In the genomic region with DNA sequence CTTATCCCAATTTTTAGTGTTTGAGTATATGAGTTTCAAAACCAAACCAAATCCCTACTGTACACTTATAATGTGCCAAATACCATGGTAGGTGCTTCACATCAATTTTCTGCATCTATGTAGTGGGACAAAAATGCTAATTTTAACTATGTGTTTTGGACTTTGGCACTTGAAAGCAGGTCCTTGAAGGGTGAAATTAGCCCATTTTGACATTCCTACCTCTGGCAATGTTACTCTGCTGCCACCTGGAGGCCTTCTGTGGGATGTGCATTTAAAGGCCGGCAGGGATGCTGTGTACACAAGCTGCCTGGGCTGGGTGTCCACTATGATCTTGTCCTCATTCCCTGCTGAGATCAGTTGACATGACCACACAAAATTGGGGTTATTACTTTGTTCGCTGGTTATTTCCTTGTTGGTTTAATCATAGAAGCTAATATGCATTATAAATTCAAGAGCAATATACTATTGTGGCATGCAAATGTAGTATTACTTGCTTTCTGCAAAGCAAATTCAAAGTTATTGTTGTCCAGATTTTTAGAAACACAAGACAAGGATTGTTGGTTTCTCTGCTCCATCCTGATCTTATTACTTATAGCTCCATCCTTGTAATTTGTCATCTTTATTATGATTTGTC, we compare ENCODE assay signal across 8 cellular contexts.
DNase-seq lines count a peak whose midpoint lies in the region; ATAC-seq and TF ChIP-seq lines count a peak whose summit lies in the region.

No MANE protein-coding gene starts in this region.

- DNase-seq in EH (ENCODE audit: low read depth) (peak; percentile 76), NCI-H226 (peak; percentile 50), dedifferentiated amniotic fluid mesenchymal stem cell (ENCODE audit: extremely low spot score) (peak; percentile 71), lower lobe of right lung (peak; percentile 66)
- DNase-seq in activated CD4-positive, alpha-beta T cell treated with anti-CD3 and anti-CD28 coated beads, Interleukin-2, amount 10 ng/mL, durations not matched to agents 24 days and 14 days: peak; percentile 88
- DNase-seq in stimulated activated CD8-positive, alpha-beta memory T cell treated with anti-CD3 and anti-CD28 coated beads, Interleukin-12 subunit alpha, Interleukin-12 subunit beta, amount 100 ng/mL, for 4 hours (ENCODE audit: low read depth): peak; percentile 30

- no peaks in the 10 kb centered on the region for H3K36me3 ChIP-seq in lower lobe of right lung

- ATAC-seq in HG02588 (IDR thresholded peaks at IDR 0.05; ENCODE audit: unreplicated experiment): peak; percentile 69
- ATAC-seq in lower lobe of right lung: peak; percentile 84 to 93
- no peak for ATAC-seq in HG03439 (IDR thresholded peaks at IDR 0.05; ENCODE audit: unreplicated experiment)

- peaks cover 20% of the 10 kb centered on the region for H3K4me1 ChIP-seq in lower lobe of right lung

- no peak overlapping the region for H3K27ac Mint-ChIP-seq in activated CD4-positive, alpha-beta T cell treated with anti-CD3 and anti-CD28 coated beads, Interleukin-2, amount 10 ng/mL, durations not matched to agents 24 days and 14 days

- H3K4me3 Mint-ChIP-seq in activated CD4-positive, alpha-beta T cell treated with anti-CD3 and anti-CD28 coated beads, Interleukin-2, amount 10 ng/mL, durations not matched to agents 24 days and 14 days: no peak overlapping the region

- H3K27ac ChIP-seq in lower lobe of right lung: no peak overlapping the region

- H3K27me3 Mint-ChIP-seq in activated CD4-positive, alpha-beta T cell treated with anti-CD3 and anti-CD28 coated beads, Interleukin-2, amount 10 ng/mL, durations not matched to agents 24 days and 14 days: peaks cover 24% of the 10 kb centered on the region

- no peaks in the 10 kb centered on the region for H3K9me3 ChIP-seq in lower lobe of right lung

- intact Hi-C loops in activated CD4-positive, alpha-beta T cell treated with anti-CD3 and anti-CD28 coated beads, Interleukin-2, amount 10 ng/mL, durations not matched to agents 24 days and 14 days (cut with micrococcal nuclease): loop anchor here (1.0 to 10.0 kb wide), 3 partner anchors 202 to 852 kb away; a partner anchor contains a TSS
- intact Hi-C loops in lower lobe of right lung (cut with DNase I): loop anchor here (5.0 kb wide), 1 partner anchor 201 kb away; no protein-coding TSS in a partner anchor

- H3K4me1 Mint-ChIP-seq in activated CD4-positive, alpha-beta T cell treated with anti-CD3 and anti-CD28 coated beads, Interleukin-2, amount 10 ng/mL, durations not matched to agents 24 days and 14 days: peaks cover 6% of the 10 kb centered on the region

- H3K9me3 Mint-ChIP-seq in activated CD4-positive, alpha-beta T cell treated with anti-CD3 and anti-CD28 coated beads, Interleukin-2, amount 10 ng/mL, durations not matched to agents 24 days and 14 days: no peaks in the 10 kb centered on the region

- peak; percentile 94 for TF ChIP-seq CTCF in lower lobe of right lung (IDR thresholded peaks at IDR 0.05)

- H3K27me3 ChIP-seq in lower lobe of right lung (ENCODE audit: low read depth): no peaks in the 10 kb centered on the region

- H3K36me3 Mint-ChIP-seq in activated CD4-positive, alpha-beta T cell treated with anti-CD3 and anti-CD28 coated beads, Interleukin-2, amount 10 ng/mL, durations not matched to agents 24 days and 14 days (ENCODE audit: low read depth): no peaks in the 10 kb centered on the region

- no peak overlapping the region for H3K4me3 ChIP-seq in lower lobe of right lung

Comparison
In these comparisons a context has a peak if more than half of its experiments do, and no peak if none do; other contexts are left out.
1. DNase-seq: peak in every context shown above with its lines; median percentile 88 in activated CD4-positive, alpha-beta T cell treated with anti-CD3 and anti-CD28 coated beads, Interleukin-2, amount 10 ng/mL, durations not matched to agents 24 days and 14 days; 76 in EH; 71 in dedifferentiated amniotic fluid mesenchymal stem cell; 66 in lower lobe of right lung; 50 in NCI-H226; 30 in stimulated activated CD8-positive, alpha-beta memory T cell treated with anti-CD3 and anti-CD28 coated beads, Interleukin-12 subunit alpha, Interleukin-12 subunit beta, amount 100 ng/mL, for 4 hours.